8 cellular contexts compared by ENCODE assay signal in the genomic region with DNA sequence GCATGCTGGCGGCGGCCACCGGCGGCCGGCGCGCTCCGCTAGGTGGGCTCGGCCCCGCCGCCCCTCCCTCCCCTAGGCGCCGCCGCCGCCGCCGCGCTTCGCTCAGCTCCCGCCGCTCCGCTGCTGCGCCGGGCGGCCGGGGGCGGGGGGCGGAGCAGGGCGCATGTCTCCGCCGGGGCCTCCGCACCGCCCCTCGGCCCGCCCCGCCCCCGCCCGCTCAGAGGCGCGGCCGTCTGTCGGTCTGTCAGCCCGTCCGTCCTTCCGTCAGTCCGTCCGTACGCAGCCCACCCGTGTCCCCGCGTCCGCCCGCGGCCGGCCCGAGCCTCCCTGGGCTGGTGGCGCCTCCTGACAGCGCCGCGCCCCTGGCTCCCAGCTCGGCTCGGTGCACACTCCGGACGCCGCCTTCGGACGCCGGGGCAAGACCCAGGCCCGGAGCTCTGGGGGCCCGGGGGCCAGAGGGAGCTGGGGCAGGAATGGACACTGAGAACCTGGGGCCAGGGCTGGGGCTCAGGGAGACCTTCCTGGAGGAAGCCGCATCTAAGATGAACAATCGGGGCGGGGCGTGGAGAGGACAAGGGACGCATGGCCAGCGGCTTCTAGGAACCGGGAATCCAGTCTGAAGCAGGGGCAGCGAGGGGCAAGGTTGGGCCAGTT. TPM values are rescaled to one million over a fixed set of nuclear protein-coding genes. Genes with fewer than 3 reads are reported as not detected.
A peak's percentile ranks its signal among the peaks of the same experiment; 100 is the strongest.
DNase-seq lines count a peak whose midpoint lies in the region; ATAC-seq and TF ChIP-seq lines count a peak whose summit lies in the region.

TSS of gene GPR153 (minus strand) at position 138 of the 654 bp plus-strand sequence. CDS start 6,193 bp downstream, outside the sequence.

- H4K91ac ChIP-seq in IMR-90 (ENCODE audit: insufficient read depth, low read depth, low read length), result no peak within 1 kb of the TSS

- no peak within 1 kb of the TSS for H3K4ac ChIP-seq in IMR-90 (ENCODE audit: low read depth, low read length)

- intact Hi-C loops in IMR-90 (cut with micrococcal nuclease), result loop anchor here (1.0 kb wide), 1 partner anchor 82 kb away; no protein-coding TSS in a partner anchor

- no peak within 1 kb of the TSS for H3K23ac ChIP-seq in IMR-90 (ENCODE audit: low read depth, low read length)

- peaks cover 47 to 56% of the 10 kb centered on the region in 2 donors for H3K27me3 Mint-ChIP-seq in stimulated activated naive B cell treated with anti-CD40 and anti-IgM and Interleukin-4, amounts not matched to agents 10 μg/mL and 1 μg/mL and 100 μg/mL, for 72 hours

- H3K79me1 ChIP-seq in IMR-90 (ENCODE audit: low read depth in 1 of 2, low read length in 2 of 2), result no peaks in the 10 kb centered on the region

- peak within 1 kb of the TSS; percentile 67 for H3K4me2 ChIP-seq in IMR-90 (ENCODE audit: low read depth, low read length)

- H3K4me1 Mint-ChIP-seq in stimulated activated naive B cell treated with anti-CD40 and anti-IgM and Interleukin-4, amounts not matched to agents 10 μg/mL and 1 μg/mL and 100 μg/mL, for 72 hours, result peaks cover 5 to 16% of the 10 kb centered on the region in 2 donors

- peaks cover 4% of the 10 kb centered on the region for H4K20me1 ChIP-seq in IMR-90 (ENCODE audit: insufficient read depth, low read length)

- in situ Hi-C loops in IMR-90 (cut with MboI; ENCODE audit: low sequenced_read_pairs), result no loop called here

- peak; percentile 88 for ATAC-seq in IMR-90 (ENCODE audit: low read depth)
- ATAC-seq in stimulated activated naive B cell treated with anti-CD40 and anti-IgM and Interleukin-4, amounts not matched to agents 10 μg/mL and 1 μg/mL and 100 μg/mL, for 72 hours (replicated peaks), result peak; percentile 68 to 71
- ATAC-seq in HG03378 (IDR thresholded peaks at IDR 0.05; ENCODE audit: unreplicated experiment), result no peak

- H2AK5ac ChIP-seq in IMR-90 (ENCODE audit: low read depth, low read length), result no peak within 1 kb of the TSS

- peak within 1 kb of the TSS; percentile 94 for H2AFZ ChIP-seq in IMR-90 (replicated peaks; ENCODE audit: low read length, poor library complexity)

- no peaks in the 10 kb centered on the region for H3K9me3 Mint-ChIP-seq in stimulated activated naive B cell treated with anti-CD40 and anti-IgM and Interleukin-4, amounts not matched to agents 10 μg/mL and 1 μg/mL and 100 μg/mL, for 72 hours

- H2BK120ac ChIP-seq in IMR-90 (ENCODE audit: low read depth, low read length), result no peak within 1 kb of the TSS

- no peak within 1 kb of the TSS for H3K14ac ChIP-seq in IMR-90 (replicated peaks; ENCODE audit: low read depth, low read length)

- H3K27ac Mint-ChIP-seq in stimulated activated naive B cell treated with anti-CD40 and anti-IgM and Interleukin-4, amounts not matched to agents 10 μg/mL and 1 μg/mL and 100 μg/mL, for 72 hours, result no peak within 1 kb of the TSS

- no peak for TF ChIP-seq RAD21 in IMR-90 (IDR thresholded peaks at IDR 0.05; ENCODE audit: low read length)

- H2BK15ac ChIP-seq in IMR-90 (ENCODE audit: low read depth, low read length), result no peak within 1 kb of the TSS

- BruUV-seq in IMR-90 (replicated peaks; lab: Mats Ljungman, UMichigan), result no TSS peak

- H3K27me3 ChIP-seq in GM06990 (replicated peaks; ENCODE audit: control insufficient read depth, insufficient read depth, low read length), result no peaks in the 10 kb centered on the region; the same call in 1 of the 2 replicates
- no peaks in the 10 kb centered on the region for H3K27me3 ChIP-seq in IMR-90 (ENCODE audit: control insufficient read depth, insufficient read depth, low read length)
- H3K27me3 ChIP-seq in duodenal mucosa (ENCODE audit: control insufficient read depth in 1 of 2, insufficient read depth in 2 of 2, low read length in 2 of 2), result no peaks in the 10 kb centered on the region

- CTCF ChIA-PET in IMR-90 (lab: Yijun Ruan, JAX), result no interaction called here

- H3K4me1 ChIP-seq in IMR-90 (ENCODE audit: control insufficient read depth, insufficient read depth, low read length) (peaks cover 2% of the 10 kb centered on the region; the same call in 1 of the 2 replicates), duodenal mucosa (ENCODE audit: control insufficient read depth in 1 of 2, insufficient read depth in 2 of 2, low read length in 2 of 2) (peaks cover 11 to 17% of the 10 kb centered on the region in 2 donors), mesodermal cell (ENCODE audit: control insufficient read depth, insufficient read depth, low read length, poor library complexity, severe bottlenecking) (no peaks in the 10 kb centered on the region)

- H3K18ac ChIP-seq in IMR-90 (ENCODE audit: low read depth, low read length), result no peak within 1 kb of the TSS; the same call in 1 of the 2 replicates

- H2BK5ac ChIP-seq in IMR-90 (ENCODE audit: low read depth, low read length, poor library complexity, severe bottlenecking), result no peak within 1 kb of the TSS

- TF ChIP-seq CTCF in GM06990 (IDR thresholded peaks at IDR 0.05; ENCODE audit: insufficient read depth, low read length, poor library complexity, severe bottlenecking), result no peak
- TF ChIP-seq CTCF in IMR-90 (conservative IDR thresholded peaks at IDR 0.05; ENCODE audit: low read depth, low read length), result no peak

- H2AK9ac ChIP-seq in IMR-90 (replicated peaks; ENCODE audit: low read depth, low read length, poor library complexity), result peak within 1 kb of the TSS; percentile 61

- H3K4me3 ChIP-seq in GM06990 (replicated peaks; ENCODE audit: low read depth, low read length) (peak within 1 kb of the TSS; percentile 59), IMR-90 (ENCODE audit: insufficient read depth, low read depth, low read length) (peak within 1 kb of the TSS; percentile 75), duodenal mucosa (ENCODE audit: low read depth in 1 of 2, low read length in 2 of 2) (peak within 1 kb of the TSS; percentile 43 to 57), mesodermal cell (ENCODE audit: extremely low read depth, insufficient read depth, low read length, poor library complexity, severe bottlenecking) (peak within 1 kb of the TSS; percentile 51)

- dilution Hi-C loops in IMR-90 (cut with HindIII; ENCODE audit: low sequenced_read_pairs, unreplicated experiment), result no loop called here

- 5% methylated on average over 23 of the region's 78 CpGs; no CpG with 5 or more reads in 1 of the 2 experiments for WGBS in IMR-90 (ENCODE audit: extremely low coverage in 2 of 2, insufficient read length in 1 of 2), 2 experiments
- 1 to 2% methylated on average over 43 to 65 of the region's 78 CpGs for WGBS in mesodermal cell (ENCODE audit: insufficient coverage in 2 of 2), 2 experiments

- no peak within 1 kb of the TSS for H3K9ac ChIP-seq in IMR-90 (ENCODE audit: low read depth, low read length)
- peak within 1 kb of the TSS in 1 of 2 donors; percentile 4 for H3K9ac ChIP-seq in duodenal mucosa (ENCODE audit: low read depth in 1 of 2, low read length in 2 of 2)

- H3K36me3 ChIP-seq in GM06990 (ENCODE audit: control insufficient read depth, insufficient read depth, low read length), result no peaks in the 10 kb centered on the region; the same call in 1 of the 2 replicates
- H3K36me3 ChIP-seq in IMR-90 (ENCODE audit: control insufficient read depth, insufficient read depth, low read length), result no peaks in the 10 kb centered on the region
- peaks cover 0 to 10% of the 10 kb centered on the region in 2 donors for H3K36me3 ChIP-seq in duodenal mucosa (ENCODE audit: control insufficient read depth in 1 of 2, insufficient read depth in 2 of 2, low read length in 2 of 2)
- H3K36me3 ChIP-seq in mesodermal cell (ENCODE audit: control insufficient read depth, insufficient read depth, low read length), result peaks cover 1% of the 10 kb centered on the region

- H3K9me3 ChIP-seq in IMR-90 (ENCODE audit: control insufficient read depth, insufficient read depth, low read length) (no peaks in the 10 kb centered on the region), duodenal mucosa (ENCODE audit: control insufficient read depth in 1 of 2, low read length in 2 of 2) (no peaks in the 10 kb centered on the region), mesodermal cell (ENCODE audit: control insufficient read depth, low read length) (no peaks in the 10 kb centered on the region)

- POLR2A ChIA-PET in IMR-90 (lab: Charles Lee; ENCODE audit: unreplicated experiment), result no interaction called here

- peak; percentile 57 for DNase-seq in GM06990 (ENCODE audit: extremely low read depth, insufficient read length)
- no peak for DNase-seq in IMR-90
- peak; percentile 29 for DNase-seq in activated CD4-positive, alpha-beta T cell treated with anti-CD3 and anti-CD28 coated beads for 1 hour
- DNase-seq in stimulated activated naive B cell treated with anti-CD40 and anti-IgM and Interleukin-4, amounts not matched to agents 10 μg/mL and 1 μg/mL and 100 μg/mL, for 72 hours, result no peak
- DNase-seq in DMS153 treated with DMSO at 0.1 percent for 48 hours (lab: John Stamatoyannopoulos, UW; ENCODE audit: unreplicated experiment), result no peak

- H3K27ac ChIP-seq in IMR-90 (ENCODE audit: insufficient read depth, low read length), result no peak within 1 kb of the TSS
- H3K27ac ChIP-seq in duodenal mucosa (ENCODE audit: low read depth, low read length), result no peak within 1 kb of the TSS
- no peak within 1 kb of the TSS for H3K27ac ChIP-seq in mesodermal cell (ENCODE audit: low read depth, low read length, severe bottlenecking)

- H2BK20ac ChIP-seq in IMR-90 (ENCODE audit: low read depth, low read length), result no peak within 1 kb of the TSS

- H4K5ac ChIP-seq in IMR-90 (ENCODE audit: low read depth, low read length), result no peak within 1 kb of the TSS

- no peaks in the 10 kb centered on the region for H3K9me1 ChIP-seq in IMR-90 (ENCODE audit: insufficient read depth, low read length)

- no peak for TF ChIP-seq POLR2A in IMR-90 (IDR thresholded peaks at IDR 0.05; ENCODE audit: low read depth, low read length)

- H3K36me3 Mint-ChIP-seq in stimulated activated naive B cell treated with anti-CD40 and anti-IgM and Interleukin-4, amounts not matched to agents 10 μg/mL and 1 μg/mL and 100 μg/mL, for 72 hours, result peaks cover 0 to 2% of the 10 kb centered on the region in 2 donors

- no peak within 1 kb of the TSS for H4K8ac ChIP-seq in IMR-90 (ENCODE audit: low read depth in 2 of 2, low read length in 2 of 2)

- peak within 1 kb of the TSS; percentile 63 to 69 for H3K4me3 Mint-ChIP-seq in stimulated activated naive B cell treated with anti-CD40 and anti-IgM and Interleukin-4, amounts not matched to agents 10 μg/mL and 1 μg/mL and 100 μg/mL, for 72 hours

- H3K56ac ChIP-seq in IMR-90 (ENCODE audit: extremely low read depth, insufficient read depth, low read length), result no peak within 1 kb of the TSS

TF ChIP-seq in IMR-90, 13 proteins besides CTCF, POLR2A, EP300 and RAD21:
- TF ChIP-seq SMC3 (IDR thresholded peaks at IDR 0.05; ENCODE audit: low read depth, low read length) (no peak), MXI1 (IDR thresholded peaks at IDR 0.05; ENCODE audit: borderline replicate concordance, low read depth, low read length) (peak; percentile 16; the same call in 1 of the 2 replicates)

RNA-seq across cellular contexts. Expression of gene GPR153, which starts in this region (rescaled TPM):
- total RNA-seq in IMR-90 (2012; rRNA removed), result 1.7 and 1.8 TPM in 2 replicates
- 5.2 and 6.5 TPM in 2 replicates for polyA plus RNA-seq in IMR-90 (2012; rRNA removed)
- polyA plus RNA-seq in IMR-90 (2012; cell fraction: cytosol; rRNA removed), result 4.8 and 9.2 TPM in 2 replicates
- 11.6 and 25.5 TPM in 2 replicates for polyA plus RNA-seq in IMR-90 (2012; cell fraction: nucleus; rRNA removed; ENCODE audit: low replicate concordance)
- polyA plus RNA-seq in mesodermal cell (2013, experiment 1 of 2), result 7.4 TPM
- polyA plus RNA-seq in mesodermal cell (2013, experiment 2 of 2), result 5.2 TPM

Comparison
In these comparisons a context has a peak if more than half of its experiments do, and no peak if none do; other contexts are left out.
1. DNase-seq: peak in GM06990 (single experiment) and activated CD4-positive, alpha-beta T cell treated with anti-CD3 and anti-CD28 coated beads for 1 hour (single experiment); none in IMR-90 (single experiment), stimulated activated naive B cell treated with anti-CD40 and anti-IgM and Interleukin-4, amounts not matched to agents 10 μg/mL and 1 μg/mL and 100 μg/mL, for 72 hours (single experiment) and DMS153 treated with DMSO at 0.1 percent for 48 hours (single experiment).
2. Peak in every context shown above with its lines, with median percentiles within 50 percentile points of each other: H3K4me3 ChIP-seq.